19 cellular contexts compared by ENCODE assay signal in genomic region chr20:56386219-56386618, GRCh38. TPM values are rescaled to one million over a fixed set of nuclear protein-coding genes. Genes with fewer than 3 reads are reported as not detected.
DNase-seq lines count a peak whose midpoint lies in the region; ATAC-seq, FAIRE-seq and TF ChIP-seq lines count a peak whose summit lies in the region.
"Had no signal": no experiment of that assay in that cellular context is flagged by ENCODE, and none has a peak within 500 bp of the region (broad histone marks: within the 10 kb centered on the region; RNA-seq: fewer than 3 reads in every experiment).

No MANE protein-coding gene starts in this region.

- no peak overlapping the region for H3K9ac ChIP-seq in HepG2 (ENCODE audit: insufficient read depth, low read depth, low read length)
- no peak overlapping the region for H3K9ac ChIP-seq in SK-N-MC (ENCODE audit: insufficient read length)
- H3K9ac ChIP-seq: BLaER1 had no signal

- peaks cover 4% of the 10 kb centered on the region for H3K27me3 Mint-ChIP-seq in glutamatergic neuron (ENCODE audit: unreplicated experiment)

- TF ChIP-seq EP300 in HepG2 (IDR thresholded peaks at IDR 0.05; ENCODE audit: low read depth in 2 of 2, low read length in 2 of 2) (no peak), HepG2 (CRISPR knock-in tag; IDR thresholded peaks at IDR 0.05; ENCODE audit: borderline replicate concordance) (no peak)

- H3K27me3 ChIP-seq in HepG2 (ENCODE audit: control insufficient read depth in 1 of 2, insufficient read depth in 2 of 2, low read length in 2 of 2): no peaks in the 10 kb centered on the region; a peak in 1 of 5 replicates
- no peaks in the 10 kb centered on the region for H3K27me3 ChIP-seq in right lobe of liver
- H3K27me3 ChIP-seq: BLaER1 had no signal

- H3K4me2 ChIP-seq in HepG2 (ENCODE audit: low read depth, low read length): no peak overlapping the region
- H3K4me2 ChIP-seq: BLaER1 had no signal

- H3K36me3 ChIP-seq in HepG2 (replicated peaks in 1 of 2; ENCODE audit: control insufficient read depth in 1 of 2, insufficient read depth in 2 of 2, low read length in 2 of 2) (peaks cover 27 to 74% of the 10 kb centered on the region in 2 experiments), right lobe of liver (no peaks in the 10 kb centered on the region), SK-N-MC (ENCODE audit: insufficient read depth, low read length) (peaks cover 89% of the 10 kb centered on the region)

- H3K9me3 ChIP-seq in HepG2 (ENCODE audit: low read length) (no peaks in the 10 kb centered on the region), right lobe of liver (no peaks in the 10 kb centered on the region), SK-N-MC (ENCODE audit: low read depth, low read length) (no peaks in the 10 kb centered on the region)
- H3K9me3 ChIP-seq: BLaER1 had no signal

- no TSS peak for BruUV-seq in HepG2 (replicated peaks; lab: Mats Ljungman, UMichigan)

- no peak for TF ChIP-seq CTCF in HepG2 (CRISPR knock-in tag; IDR thresholded peaks at IDR 0.05)
- TF ChIP-seq CTCF in right lobe of liver (IDR thresholded peaks at IDR 0.05): no peak
- no peak for TF ChIP-seq CTCF in glutamatergic neuron (IDR thresholded peaks at IDR 0.05; ENCODE audit: partially characterized antibody, unreplicated experiment)

- H2AFZ ChIP-seq in HepG2 (ENCODE audit: low read length): no peak overlapping the region

- no peak for FAIRE-seq in HepG2 (lab: Jason Lieb, UNC)
- FAIRE-seq: A204.1 had no signal

- CTCF ChIA-PET in HepG2 (lab: Yijun Ruan, JAX; ENCODE audit: low intra/inter-chr PET ratio, low total read pairs): no interaction called here

- H3K27ac Mint-ChIP-seq in glutamatergic neuron (ENCODE audit: unreplicated experiment): peak overlapping the region; percentile 34
- H3K27ac Mint-ChIP-seq: CD8-positive, alpha-beta T cell had no signal

- peaks cover 63% of the 10 kb centered on the region for H3K4me1 ChIP-seq in HepG2 (ENCODE audit: insufficient read depth, low read length)
- H3K4me1 ChIP-seq in right lobe of liver: peaks cover 0 to 2% (median 0%) of the 10 kb centered on the region in 4 donors

- ATAC-seq in HepG2: no peak; the same call in 2 of the 3 replicates
- no peak for ATAC-seq in right lobe of liver
- ATAC-seq: CD8-positive, alpha-beta T cell had no signal

- no peak overlapping the region for H3K4me3 ChIP-seq in HepG2 (replicated peaks in 1 of 3; ENCODE audit: insufficient read depth in 1 of 3, low read depth in 2 of 3, low read length in 3 of 3)
- H3K4me3 ChIP-seq in right lobe of liver: no peak overlapping the region
- H3K4me3 ChIP-seq in SK-N-MC: no peak overlapping the region
- H3K4me3 ChIP-seq: BLaER1 had no signal

- peaks cover 4% of the 10 kb centered on the region for H3K9me3 Mint-ChIP-seq in glutamatergic neuron (ENCODE audit: unreplicated experiment)
- H3K9me3 Mint-ChIP-seq: CD8-positive, alpha-beta T cell had no signal

- DNase-seq in HepG2 (ENCODE audit: low spot score): peak; percentile 39
- no peak for DNase-seq in right lobe of liver
- no peak for DNase-seq in SK-N-MC (ENCODE audit: low read depth, low spot score)
- no peak for DNase-seq in glutamatergic neuron
- no peak for DNase-seq in stimulated activated CD8-positive, alpha-beta memory T cell treated with anti-CD3 and anti-CD28 coated beads, Interleukin-4, amount 100 ng/mL, for 48 hours
- no peak for DNase-seq in GM19238 (ENCODE audit: insufficient read length, low spot score)
- no peak for DNase-seq in activated gamma-delta T cell treated with Interleukin-2 at 50 U/mL for 16 hours
- DNase-seq: CD8-positive, alpha-beta T cell; DMS79; HCEC 1CT; MV-4-11; NCI-H1694 treated with DMSO at 0.1 percent for 48 hours; NCI-H2227 treated with DMSO at 0.1 percent for 48 hours; NCI-H510A treated with DMSO at 0.1 percent for 48 hours; NCI-H774; OCI-M1; Right ventricle myocardium superior had no signal

- H3K36me3 Mint-ChIP-seq in glutamatergic neuron (ENCODE audit: unreplicated experiment): no peaks in the 10 kb centered on the region

- POLR2A ChIA-PET in HepG2 (lab: Yijun Ruan, JAX): no interaction called here

- no peaks in the 10 kb centered on the region for H4K20me1 ChIP-seq in HepG2 (ENCODE audit: insufficient read depth, low read length)

- H3K4me1 Mint-ChIP-seq in glutamatergic neuron (ENCODE audit: low read depth, unreplicated experiment): peaks cover 35% of the 10 kb centered on the region

- no peak overlapping the region for H3K4me3 Mint-ChIP-seq in glutamatergic neuron (ENCODE audit: unreplicated experiment)
- H3K4me3 Mint-ChIP-seq: CD8-positive, alpha-beta T cell had no signal

- H3K27ac ChIP-seq in HepG2 (ENCODE audit: extremely low read length, insufficient read depth, low read length) (peak overlapping the region; percentile 15), right lobe of liver (no peak overlapping the region), SK-N-MC (peak overlapping the region; percentile 49; the same call in 1 of the 2 replicates)
- H3K27ac ChIP-seq: BLaER1 had no signal

- WGBS in HepG2 (ENCODE audit: low lambda C conversion rate): 87% methylated on average over 6 of the region's 6 CpGs
- WGBS in right lobe of liver (ENCODE audit: insufficient coverage, low coverage, low lambda C conversion rate, missing lambda C conversion rate): 95% methylated on average over 6 of the region's 6 CpGs

- peaks cover 81% of the 10 kb centered on the region for H3K79me2 ChIP-seq in HepG2 (ENCODE audit: insufficient read depth, low read length)

- TF ChIP-seq RAD21 in HepG2 (CRISPR knock-in tag; IDR thresholded peaks at IDR 0.05): no peak

- in situ Hi-C loops in HepG2 (cut with HindIII; ENCODE audit: extremely low pct_ligation_motif_present, low pct_unique_long_range_greater_than_20kb): no loop called here

- intact Hi-C loops in HepG2 (cut with micrococcal nuclease; ENCODE audit: unreplicated experiment): no loop called here
- intact Hi-C loops in right lobe of liver (cut with DNase I): no loop called here

- TF ChIP-seq POLR2A in HepG2 (IDR thresholded peaks at IDR 0.05; ENCODE audit: insufficient read depth in 1 of 2, low read depth in 2 of 2, low read length in 2 of 2) (no peak), right lobe of liver (IDR thresholded peaks at IDR 0.05) (no peak)

RNA-seq across cellular contexts. Expression of gene AURKA, which starts 5.8 kb away (rescaled TPM):
- total RNA-seq in HepG2 (2016; rRNA removed; fragmentation: Illumina TruSeq; extraction: Trizol) (224 and 335 TPM in 2 replicates), right lobe of liver (1 to 10 TPM; 1.5 to 7.4 (median 2.5) TPM), glutamatergic neuron (ENCODE audit: unreplicated experiment) (12.4 TPM)
- total RNA-seq in HepG2 (2016; cell fraction: cytosol; rRNA removed; fragmentation: Illumina TruSeq; extraction: Trizol; ENCODE audit: low read depth): 127 and 136 TPM in 2 replicates
- 218 and 331 TPM in 2 replicates for total RNA-seq in HepG2 (2016; cell fraction: insoluble cytoplasmic fraction; rRNA removed; fragmentation: Illumina TruSeq; extraction: Trizol)
- 173 and 174 TPM in 2 replicates for total RNA-seq in HepG2 (2016; cell fraction: membrane; rRNA removed; fragmentation: Illumina TruSeq; extraction: Trizol)
- total RNA-seq in HepG2 (2016; cell fraction: nucleus; rRNA removed; fragmentation: Illumina TruSeq; extraction: Trizol): 85.9 and 90.8 TPM in 2 replicates
- polyA plus RNA-seq in HepG2 (2011; rRNA removed): 55.7 and 96.4 TPM in 2 replicates
- 60.3 and 70.8 TPM in 2 replicates for polyA plus RNA-seq in HepG2 (2011; cell fraction: cytosol; rRNA removed)
- polyA plus RNA-seq in HepG2 (2011; cell fraction: nucleus; rRNA removed): 23.6 and 31.7 TPM in 2 replicates
- 41.6 and 70.4 TPM in 2 replicates for polyA plus RNA-seq in HepG2 (2012)
- 36.5 and 39.6 TPM in 2 replicates for polyA plus RNA-seq in HepG2 (2016; cell fraction: cytosol; fragmentation: Illumina TruSeq; extraction: Trizol; ENCODE audit: low read depth)
- polyA plus RNA-seq in HepG2 (2016; cell fraction: insoluble cytoplasmic fraction; fragmentation: Illumina TruSeq; extraction: Trizol; ENCODE audit: low read depth): 285 and 289 TPM in 2 replicates
- 72.5 and 73.7 TPM in 2 replicates for polyA plus RNA-seq in HepG2 (2016; cell fraction: membrane; fragmentation: Illumina TruSeq; extraction: Trizol; ENCODE audit: low read depth)
- 111 and 116 TPM in 2 replicates for polyA plus RNA-seq in HepG2 (2016; cell fraction: nucleus; fragmentation: Illumina TruSeq; extraction: Trizol; ENCODE audit: insufficient read depth, low read depth)
- polyA minus RNA-seq in HepG2 (2011; rRNA and poly(A)+ RNA removed; ENCODE audit: low replicate concordance): 63.7 and 146 TPM in 2 replicates
- polyA minus RNA-seq in HepG2 (2011; cell fraction: cytosol; rRNA and poly(A)+ RNA removed): 43.1 and 61.1 TPM in 2 replicates
- 25.4 and 35.1 TPM in 2 replicates for polyA minus RNA-seq in HepG2 (2011; cell fraction: nucleus; rRNA and poly(A)+ RNA removed)

RNA-seq across cellular contexts. Expression of gene CSTF1, which starts 6.2 kb away (rescaled TPM):
- 70.9 and 105 TPM in 2 replicates for total RNA-seq in HepG2 (2016; rRNA removed; fragmentation: Illumina TruSeq; extraction: Trizol)
- total RNA-seq in HepG2 (2016; cell fraction: cytosol; rRNA removed; fragmentation: Illumina TruSeq; extraction: Trizol; ENCODE audit: low read depth): 17.0 and 17.9 TPM in 2 replicates
- 72.4 and 104 TPM in 2 replicates for total RNA-seq in HepG2 (2016; cell fraction: insoluble cytoplasmic fraction; rRNA removed; fragmentation: Illumina TruSeq; extraction: Trizol)
- 37.3 and 42.3 TPM in 2 replicates for total RNA-seq in HepG2 (2016; cell fraction: membrane; rRNA removed; fragmentation: Illumina TruSeq; extraction: Trizol)
- total RNA-seq in HepG2 (2016; cell fraction: nucleus; rRNA removed; fragmentation: Illumina TruSeq; extraction: Trizol): 53.7 and 58.2 TPM in 2 replicates
- polyA plus RNA-seq in HepG2 (2011; rRNA removed): 67.9 and 100 TPM in 2 replicates
- 63.9 and 67.0 TPM in 2 replicates for polyA plus RNA-seq in HepG2 (2011; cell fraction: cytosol; rRNA removed)
- 63.5 and 65.1 TPM in 2 replicates for polyA plus RNA-seq in HepG2 (2011; cell fraction: nucleus; rRNA removed)
- 39.4 and 55.3 TPM in 2 replicates for polyA plus RNA-seq in HepG2 (2012)
- 8.4 and 10.8 TPM in 2 replicates for polyA plus RNA-seq in HepG2 (2016; cell fraction: cytosol; fragmentation: Illumina TruSeq; extraction: Trizol; ENCODE audit: low read depth)
- polyA plus RNA-seq in HepG2 (2016; cell fraction: insoluble cytoplasmic fraction; fragmentation: Illumina TruSeq; extraction: Trizol; ENCODE audit: low read depth): 89.9 and 97.0 TPM in 2 replicates
- polyA plus RNA-seq in HepG2 (2016; cell fraction: membrane; fragmentation: Illumina TruSeq; extraction: Trizol; ENCODE audit: low read depth): 17.6 and 17.8 TPM in 2 replicates
- polyA plus RNA-seq in HepG2 (2016; cell fraction: nucleus; fragmentation: Illumina TruSeq; extraction: Trizol; ENCODE audit: insufficient read depth, low read depth): 76.3 and 78.8 TPM in 2 replicates
- polyA minus RNA-seq in HepG2 (2011; rRNA and poly(A)+ RNA removed; ENCODE audit: low replicate concordance): 186 and 265 TPM in 2 replicates
- polyA minus RNA-seq in HepG2 (2011; cell fraction: cytosol; rRNA and poly(A)+ RNA removed): 59.5 and 62.1 TPM in 2 replicates
- 49.2 and 64.4 TPM in 2 replicates for polyA minus RNA-seq in HepG2 (2011; cell fraction: nucleus; rRNA and poly(A)+ RNA removed)
- 10 to 100 TPM; 14.9 to 27.2 (median 16.6) TPM for total RNA-seq in right lobe of liver
- 25.6 TPM for total RNA-seq in glutamatergic neuron (ENCODE audit: unreplicated experiment)

RNA-seq across cellular contexts. Expression of gene CASS4, which starts 25.8 kb away (rescaled TPM):
- total RNA-seq in HepG2 (2016; rRNA removed; fragmentation: Illumina TruSeq; extraction: Trizol): 0.38 and 0.49 TPM in 2 replicates
- total RNA-seq in HepG2 (2016; cell fraction: cytosol; rRNA removed; fragmentation: Illumina TruSeq; extraction: Trizol; ENCODE audit: low read depth): 0.09 TPM in 1 of 2 replicates, not detected in the other
- 0.28 and 0.35 TPM in 2 replicates for total RNA-seq in HepG2 (2016; cell fraction: insoluble cytoplasmic fraction; rRNA removed; fragmentation: Illumina TruSeq; extraction: Trizol)
- 0.17 and 0.31 TPM in 2 replicates for total RNA-seq in HepG2 (2016; cell fraction: membrane; rRNA removed; fragmentation: Illumina TruSeq; extraction: Trizol)
- 0.53 and 0.65 TPM in 2 replicates for total RNA-seq in HepG2 (2016; cell fraction: nucleus; rRNA removed; fragmentation: Illumina TruSeq; extraction: Trizol)
- polyA plus RNA-seq in HepG2 (2011; rRNA removed): 0.17 and 0.25 TPM in 2 replicates
- 0.10 and 0.17 TPM in 2 replicates for polyA plus RNA-seq in HepG2 (2011; cell fraction: cytosol; rRNA removed)
- polyA plus RNA-seq in HepG2 (2011; cell fraction: nucleus; rRNA removed): 0.35 and 0.50 TPM in 2 replicates
- polyA plus RNA-seq in HepG2 (2012): 0.17 and 0.23 TPM in 2 replicates
- polyA plus RNA-seq in HepG2 (2016; cell fraction: cytosol; fragmentation: Illumina TruSeq; extraction: Trizol; ENCODE audit: low read depth): not detected in 2 replicates
- 0.30 and 0.41 TPM in 2 replicates for polyA plus RNA-seq in HepG2 (2016; cell fraction: insoluble cytoplasmic fraction; fragmentation: Illumina TruSeq; extraction: Trizol; ENCODE audit: low read depth)
- polyA plus RNA-seq in HepG2 (2016; cell fraction: membrane; fragmentation: Illumina TruSeq; extraction: Trizol; ENCODE audit: low read depth): 0.06 and 0.08 TPM in 2 replicates
- 0.21 and 0.48 TPM in 2 replicates for polyA plus RNA-seq in HepG2 (2016; cell fraction: nucleus; fragmentation: Illumina TruSeq; extraction: Trizol; ENCODE audit: insufficient read depth, low read depth)
- polyA minus RNA-seq in HepG2 (2011; rRNA and poly(A)+ RNA removed; ENCODE audit: low replicate concordance): 0.06 and 0.07 TPM in 2 replicates
- polyA minus RNA-seq in HepG2 (2011; cell fraction: cytosol; rRNA and poly(A)+ RNA removed): 0.26 TPM in 1 of 2 replicates, not detected in the other
- polyA minus RNA-seq in HepG2 (2011; cell fraction: nucleus; rRNA and poly(A)+ RNA removed): 0.26 and 0.50 TPM in 2 replicates
- 1 to 10 TPM in 2 of 6 experiments, under 1 TPM in 4; 0.66 to 2.1 (median 0.83) TPM for total RNA-seq in right lobe of liver
- total RNA-seq in glutamatergic neuron (ENCODE audit: unreplicated experiment): not detected

RNA-seq across cellular contexts. Expression of gene FAM210B, which starts 27.4 kb away (rescaled TPM):
- total RNA-seq in HepG2 (2016; rRNA removed; fragmentation: Illumina TruSeq; extraction: Trizol): 75.9 and 88.4 TPM in 2 replicates
- 43.4 and 46.3 TPM in 2 replicates for total RNA-seq in HepG2 (2016; cell fraction: cytosol; rRNA removed; fragmentation: Illumina TruSeq; extraction: Trizol; ENCODE audit: low read depth)
- total RNA-seq in HepG2 (2016; cell fraction: insoluble cytoplasmic fraction; rRNA removed; fragmentation: Illumina TruSeq; extraction: Trizol): 80.4 and 87.7 TPM in 2 replicates
- total RNA-seq in HepG2 (2016; cell fraction: membrane; rRNA removed; fragmentation: Illumina TruSeq; extraction: Trizol): 112 and 113 TPM in 2 replicates
- total RNA-seq in HepG2 (2016; cell fraction: nucleus; rRNA removed; fragmentation: Illumina TruSeq; extraction: Trizol): 48.9 and 57.6 TPM in 2 replicates
- polyA plus RNA-seq in HepG2 (2011; rRNA removed): 107 and 111 TPM in 2 replicates
- 81.6 and 121 TPM in 2 replicates for polyA plus RNA-seq in HepG2 (2011; cell fraction: cytosol; rRNA removed)
- 21.7 and 28.8 TPM in 2 replicates for polyA plus RNA-seq in HepG2 (2011; cell fraction: nucleus; rRNA removed)
- 87.6 and 100 TPM in 2 replicates for polyA plus RNA-seq in HepG2 (2012)
- polyA plus RNA-seq in HepG2 (2016; cell fraction: cytosol; fragmentation: Illumina TruSeq; extraction: Trizol; ENCODE audit: low read depth): 74.9 and 84.3 TPM in 2 replicates
- 128 and 133 TPM in 2 replicates for polyA plus RNA-seq in HepG2 (2016; cell fraction: insoluble cytoplasmic fraction; fragmentation: Illumina TruSeq; extraction: Trizol; ENCODE audit: low read depth)
- polyA plus RNA-seq in HepG2 (2016; cell fraction: membrane; fragmentation: Illumina TruSeq; extraction: Trizol; ENCODE audit: low read depth): 136 and 137 TPM in 2 replicates
- 94.3 and 100 TPM in 2 replicates for polyA plus RNA-seq in HepG2 (2016; cell fraction: nucleus; fragmentation: Illumina TruSeq; extraction: Trizol; ENCODE audit: insufficient read depth, low read depth)
- 14.9 and 72.3 TPM in 2 replicates for polyA minus RNA-seq in HepG2 (2011; rRNA and poly(A)+ RNA removed; ENCODE audit: low replicate concordance)
- polyA minus RNA-seq in HepG2 (2011; cell fraction: cytosol; rRNA and poly(A)+ RNA removed): 60.3 and 67.3 TPM in 2 replicates
- 45.2 and 49.0 TPM in 2 replicates for polyA minus RNA-seq in HepG2 (2011; cell fraction: nucleus; rRNA and poly(A)+ RNA removed)
- 10 to 100 TPM; 31.6 to 66.5 (median 42.8) TPM for total RNA-seq in right lobe of liver
- 86.1 TPM for total RNA-seq in glutamatergic neuron (ENCODE audit: unreplicated experiment)

Comparison
In these comparisons a context has a peak if more than half of its experiments do, and no peak if none do; other contexts are left out.
1. H3K27ac ChIP-seq: peak in HepG2 (single experiment) and SK-N-MC (single experiment); none in right lobe of liver (0 of 3).